ENCODE assay signal across 1 cellular context in genomic region chr11:76277298-76278175, GRCh38.
A peak's percentile ranks its signal among the peaks of the same experiment; 100 is the strongest.
TF ChIP-seq lines count a peak whose summit lies in the region.

No MANE protein-coding gene starts in this region.

TF ChIP-seq in HepG2, 621 proteins besides CTCF, POLR2A, EP300 and RAD21 (continued from another document):
- no peak for TF ChIP-seq STAT6 (CRISPR knock-in tag; IDR thresholded peaks at IDR 0.05; ENCODE audit: borderline replicate concordance)
- TF ChIP-seq ZBTB43 (CRISPR knock-in tag; conservative IDR thresholded peaks at IDR 0.05): no peak
- no peak for TF ChIP-seq SMAD3 (CRISPR knock-in tag; IDR thresholded peaks at IDR 0.05)
- TF ChIP-seq EEA1 (CRISPR knock-in tag; IDR thresholded peaks at IDR 0.05; ENCODE audit: borderline replicate concordance): 0 out of 2 replicates have a peak, but pooled peaks have one; percentile 39
